ENCODE assay signal across 8 cellular contexts in genomic region chrX:102154900-102155805, GRCh38. TPM values are rescaled to one million over a fixed set of nuclear protein-coding genes. Genes with fewer than 3 reads are reported as not detected.
DNase-seq lines count a peak whose midpoint lies in the region; ATAC-seq and TF ChIP-seq lines count a peak whose summit lies in the region.

No MANE protein-coding gene starts in this region.

- peak overlapping the region; percentile 96 for H3K27ac Mint-ChIP-seq in type B pancreatic cell

- H3K4me3 ChIP-seq in mucosa of descending colon, result no peak overlapping the region

- intact Hi-C loops in mucosa of descending colon (cut with DNase I, micrococcal nuclease), result no loop called here

- H3K36me3 Mint-ChIP-seq in type B pancreatic cell, result no peaks in the 10 kb centered on the region

- no peaks in the 10 kb centered on the region for H3K9me3 Mint-ChIP-seq in type B pancreatic cell

- peaks cover 20% of the 10 kb centered on the region for H3K27me3 Mint-ChIP-seq in type B pancreatic cell

- TF ChIP-seq CTCF in mucosa of descending colon (IDR thresholded peaks at IDR 0.05) (no peak), type B pancreatic cell (conservative IDR thresholded peaks at IDR 0.05) (no peak)

- peak overlapping the region; percentile 96 for H3K4me3 Mint-ChIP-seq in type B pancreatic cell

- H3K4me1 ChIP-seq in mucosa of descending colon (ENCODE audit: low read depth), result peaks cover 2% of the 10 kb centered on the region

- H3K36me3 ChIP-seq in mucosa of descending colon (ENCODE audit: low read depth), result no peaks in the 10 kb centered on the region

- ATAC-seq in GM18502 (IDR thresholded peaks at IDR 0.05; ENCODE audit: poor library complexity, unreplicated experiment) (peak; percentile 48), HG02870 (IDR thresholded peaks at IDR 0.05; ENCODE audit: unreplicated experiment) (peak; percentile 36), mucosa of descending colon (peak; percentile 57), GM18520 (IDR thresholded peaks at IDR 0.05; ENCODE audit: unreplicated experiment) (no peak)

- no peaks in the 10 kb centered on the region for H3K4me1 Mint-ChIP-seq in type B pancreatic cell (ENCODE audit: unreplicated experiment)

- no peaks in the 10 kb centered on the region for H3K9me3 ChIP-seq in mucosa of descending colon

- peak; percentile 42 for DNase-seq in SW480 (ENCODE audit: low spot score)
- peak; percentile 14 for DNase-seq in cerebellum (ENCODE audit: low spot score)
- peak in 2 of 3 donors; percentile 12 to 48 for DNase-seq in mucosa of descending colon
- DNase-seq in type B pancreatic cell (ENCODE audit: extremely low spot score, unreplicated experiment), result no peak
- no peak for DNase-seq in OCI-M1 (lab: John Stamatoyannopoulos, UW)

RNA-seq across cellular contexts. Expression of gene BEX5, which starts 0.6 kb away (rescaled TPM):
- 17.6 TPM for total RNA-seq in cerebellum
- total RNA-seq in mucosa of descending colon, result 1 to 10 TPM in 2 of 3 donors, under 1 TPM in 1; 0.96 to 2.9 (median 2.1) TPM
- 3.4 and 22.0 TPM in 2 replicates for total RNA-seq in type B pancreatic cell (ENCODE audit: low replicate concordance)

RNA-seq across cellular contexts. Expression of gene TCEAL6, which starts 12.9 kb away (rescaled TPM):
- total RNA-seq in cerebellum, result 3.0 TPM
- total RNA-seq in mucosa of descending colon, result under 1 TPM in 1 of 3 donors, not detected in 2; 0.82 TPM
- total RNA-seq in type B pancreatic cell (ENCODE audit: low replicate concordance), result not detected in 2 replicates

RNA-seq across cellular contexts. Expression of gene TCEAL2, which starts 29.7 kb away (rescaled TPM):
- total RNA-seq in cerebellum, result 16.1 TPM
- total RNA-seq in mucosa of descending colon, result 10 to 100 TPM in 1 of 3 donors, 1 to 10 TPM in 1, under 1 TPM in 1; 0.26 to 17.8 (median 1.2) TPM
- 2.8 and 3.1 TPM in 2 replicates for total RNA-seq in type B pancreatic cell (ENCODE audit: low replicate concordance)

RNA-seq across cellular contexts. Expression of gene TCP11X1, which starts 59.9 kb away (rescaled TPM):
- total RNA-seq in cerebellum, result 0.18 TPM
- not detected for total RNA-seq in mucosa of descending colon
- total RNA-seq in type B pancreatic cell (ENCODE audit: low replicate concordance), result 0.52 TPM in 1 of 2 replicates, not detected in the other

Comparison
In these comparisons a context has a peak if more than half of its experiments do, and no peak if none do; other contexts are left out.
1. DNase-seq: peak in SW480 (single experiment), cerebellum (single experiment) and mucosa of descending colon (2 of 3); none in type B pancreatic cell (single experiment) and OCI-M1 (single experiment).